In genomic region chr12:89384050-89384749, GRCh38 we compare ENCODE assay signal across 8 cellular contexts. TPM values are rescaled to one million over a fixed set of nuclear protein-coding genes. Genes with fewer than 3 reads are reported as not detected.
DNase-seq lines count a peak whose midpoint lies in the region; ATAC-seq, FAIRE-seq and TF ChIP-seq lines count a peak whose summit lies in the region.

No MANE protein-coding gene starts in this region.

- no peaks in the 10 kb centered on the region for H3K36me3 Mint-ChIP-seq in CD4-positive, alpha-beta T cell (ENCODE audit: low read depth)

- H3K36me3 ChIP-seq in keratinocyte (ENCODE audit: control insufficient read depth in 2 of 2, extremely low read depth in 1 of 2, insufficient read depth in 2 of 2, low read length in 2 of 2) (no peaks in the 10 kb centered on the region), testis (ENCODE audit: low read depth, missing control alignments) (no peaks in the 10 kb centered on the region)

- H3K4me2 ChIP-seq in keratinocyte (ENCODE audit: control insufficient read depth, extremely low read depth, insufficient read depth, low read depth, low read length), result peak overlapping the region; percentile 73

- H3K4me3 ChIP-seq in astrocyte of the cerebellum (ENCODE audit: low read depth, low read length) (no peak overlapping the region), keratinocyte (ENCODE audit: control insufficient read depth in 2 of 3, extremely low read depth in 1 of 3, insufficient read depth in 2 of 3, low read depth in 1 of 3, low read length in 3 of 3) (peak overlapping the region in 1 of 3 experiments; percentile 22), testis (no peak overlapping the region)

- H3K9ac ChIP-seq in keratinocyte (ENCODE audit: control insufficient read depth, extremely low read depth, insufficient read depth, low read length), result peak overlapping the region; percentile 38

- H3K27me3 Mint-ChIP-seq in CD4-positive, alpha-beta T cell, result no peaks in the 10 kb centered on the region

- no peaks in the 10 kb centered on the region for H3K9me3 Mint-ChIP-seq in CD4-positive, alpha-beta T cell

- DNase-seq in KBM-7 (peak; percentile 67), astrocyte of the cerebellum (ENCODE audit: low read depth) (peak; percentile 74), keratinocyte (ENCODE audit: low read depth, low spot score) (no peak), testis (peak; percentile 63)
- DNase-seq in stimulated activated naive CD4-positive, alpha-beta T cell treated with Interleukin-2 at 50 U/mL for 16 hours (lab: John Stamatoyannopoulos, UW), result no peak
- no peak for DNase-seq in CD4-positive, alpha-beta T cell

- H3K9me1 ChIP-seq in keratinocyte (ENCODE audit: control insufficient read depth, extremely low read depth, insufficient read depth, low read length), result no peaks in the 10 kb centered on the region

- CTCF ChIA-PET in CD4-positive, alpha-beta T cell (lab: Charles Lee), result no interaction called here

- intact Hi-C loops in testis (cut with DNase I; ENCODE audit: low total_unique reads), result no loop called here
- intact Hi-C loops in CD4-positive, alpha-beta T cell (cut with DNase I, micrococcal nuclease), result no loop called here

- H3K27me3 ChIP-seq in keratinocyte (ENCODE audit: control insufficient read depth, extremely low read depth, insufficient read depth, low read length), result no peaks in the 10 kb centered on the region
- no peaks in the 10 kb centered on the region for H3K27me3 ChIP-seq in testis
- no peaks in the 10 kb centered on the region for H3K27me3 ChIP-seq in CD4-positive, alpha-beta T cell (ENCODE audit: control insufficient read depth, insufficient read depth, low read length)

- 34 to 43% methylated on average over 8 of the region's 8 CpGs for WGBS in testis, 2 donors

- dilution Hi-C loops in keratinocyte (cut with MboI; ENCODE audit: extremely low pct_ligation_motif_present, low sequenced_read_pairs), result no loop called here

- no peak overlapping the region for H3K27ac Mint-ChIP-seq in CD4-positive, alpha-beta T cell

- H4K20me1 ChIP-seq in keratinocyte (ENCODE audit: control insufficient read depth, extremely low read depth, insufficient read depth, low read length), result no peaks in the 10 kb centered on the region

- in situ Hi-C loops in KBM-7 (cut with MboI; ENCODE audit: low pct_unique_long_range_greater_than_20kb, low sequenced_read_pairs) (no loop called here), astrocyte of the cerebellum (cut with HindIII; ENCODE audit: low sequenced_read_pairs) (no loop called here)

- peaks cover 21% of the 10 kb centered on the region for H3K4me1 ChIP-seq in keratinocyte (ENCODE audit: control insufficient read depth, extremely low read depth, insufficient read depth, low read length)
- peaks cover 22% of the 10 kb centered on the region for H3K4me1 ChIP-seq in testis

- TF ChIP-seq CTCF in astrocyte of the cerebellum (IDR thresholded peaks at IDR 0.05; ENCODE audit: low read depth, low read length, missing control alignments) (no peak), keratinocyte (optimal IDR thresholded peaks at IDR 0.05 in 1 of 3, IDR thresholded peaks at IDR 0.05 in 1 of 3, conservative IDR thresholded peaks at IDR 0.05 in 1 of 3; ENCODE audit: extremely low read depth in 1 of 3, insufficient read depth in 2 of 3, low read length in 3 of 3) (no peak), testis (IDR thresholded peaks at IDR 0.05) (no peak)
- no peak for TF ChIP-seq CTCF in CD4-positive, alpha-beta T cell (IDR thresholded peaks at IDR 0.05)

- FAIRE-seq in keratinocyte (lab: Jason Lieb, UNC), result peak; percentile 71

- no peak overlapping the region for H3K4me3 Mint-ChIP-seq in CD4-positive, alpha-beta T cell

- H3K79me2 ChIP-seq in keratinocyte (ENCODE audit: control insufficient read depth, insufficient read depth, low read length), result no peaks in the 10 kb centered on the region

- TF ChIP-seq POLR2A in testis (IDR thresholded peaks at IDR 0.05), result no peak

- H3K9me3 ChIP-seq in keratinocyte (ENCODE audit: control insufficient read depth, low read depth, low read length) (no peaks in the 10 kb centered on the region), testis (no peaks in the 10 kb centered on the region)
- no peaks in the 10 kb centered on the region for H3K9me3 ChIP-seq in CD4-positive, alpha-beta T cell (ENCODE audit: control insufficient read depth, low read length)

- H2AFZ ChIP-seq in keratinocyte (ENCODE audit: control insufficient read depth, low read length), result peak overlapping the region; percentile 58

- peaks cover 6% of the 10 kb centered on the region for H3K4me1 Mint-ChIP-seq in CD4-positive, alpha-beta T cell (ENCODE audit: low read depth)

- POLR2A ChIA-PET in CD4-positive, alpha-beta T cell (lab: Charles Lee), result interaction anchor here (1.0 kb wide), 1 partner anchor 32 kb away, joined by 5 read pairs; the partner anchor contains the start of gene DUSP6

- ATAC-seq in HG03135 (IDR thresholded peaks at IDR 0.05; ENCODE audit: unreplicated experiment), result no peak
- no peak for ATAC-seq in HG02610 (IDR thresholded peaks at IDR 0.05; ENCODE audit: unreplicated experiment)
- ATAC-seq in CD4-positive, alpha-beta T cell (ENCODE audit: poor library complexity), result no peak

- peak overlapping the region; percentile 62 for H3K27ac ChIP-seq in keratinocyte (ENCODE audit: control insufficient read depth, insufficient read depth, low read length)
- H3K27ac ChIP-seq in testis, result peak overlapping the region in 1 of 2 donors; percentile 44
- H3K27ac ChIP-seq in CD4-positive, alpha-beta T cell (ENCODE audit: low read depth, low read length), result no peak overlapping the region

RNA-seq across cellular contexts. Expression of gene DUSP6, which starts 31.9 kb away (rescaled TPM):
- polyA plus RNA-seq in keratinocyte (205 to 251 TPM (median 221 TPM) in 3 replicates), testis (ENCODE audit: insufficient read depth, low read depth, low replicate concordance) (15.1 TPM)
- 66.1 TPM for polyA plus RNA-seq in keratinocyte (2011; ENCODE audit: low read depth)
- 66.2 and 96.4 TPM in 2 replicates for polyA plus RNA-seq in keratinocyte (2011; cell fraction: cytosol; rRNA removed)
- 255 and 281 TPM in 2 replicates for polyA plus RNA-seq in keratinocyte (2011; cell fraction: nucleus; rRNA removed)
- polyA plus RNA-seq in keratinocyte (2012; ENCODE audit: low replicate concordance), result 82.7 and 187 TPM in 2 replicates
- polyA minus RNA-seq in keratinocyte, result 454 to 649 TPM (median 503 TPM) in 3 replicates
- polyA minus RNA-seq in keratinocyte (2011; cell fraction: cytosol; rRNA and poly(A)+ RNA removed), result 290 TPM
- 297 and 332 TPM in 2 replicates for polyA minus RNA-seq in keratinocyte (2011; cell fraction: nucleus; rRNA and poly(A)+ RNA removed)
- total RNA-seq in testis, result 10 to 100 TPM; 10.9 to 17.2 TPM
- total RNA-seq in CD4-positive, alpha-beta T cell, result 10 to 100 TPM; 11.8 to 14.7 TPM

Comparison
In these comparisons a context has a peak if more than half of its experiments do, and no peak if none do; other contexts are left out.
1. DNase-seq: peak in KBM-7 (single experiment), astrocyte of the cerebellum (single experiment) and testis (single experiment); none in keratinocyte (single experiment), stimulated activated naive CD4-positive, alpha-beta T cell treated with Interleukin-2 at 50 U/mL for 16 hours (single experiment) and CD4-positive, alpha-beta T cell (0 of 10).